ENCODE assay signal across 10 cellular contexts in the genomic region with DNA sequence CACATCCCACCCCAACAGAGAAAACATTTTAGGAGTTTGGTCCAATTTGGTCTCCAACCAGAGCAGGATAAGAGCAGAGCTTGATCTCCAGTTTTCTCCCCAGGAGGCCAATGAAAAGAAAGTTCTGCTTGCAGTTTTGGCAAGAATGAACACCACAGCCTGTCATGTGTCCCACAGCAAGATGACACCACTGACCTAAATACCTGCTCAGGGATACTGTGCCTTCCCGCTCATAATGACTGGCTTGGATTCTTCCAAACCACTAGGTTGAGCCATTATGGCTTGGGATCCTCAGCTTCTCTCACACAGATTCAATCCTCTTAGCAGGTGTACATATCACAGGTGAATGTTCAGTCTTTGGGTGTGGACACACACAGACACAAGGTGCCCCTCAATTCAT. TPM values are rescaled to one million over a fixed set of nuclear protein-coding genes. Genes with fewer than 3 reads are reported as not detected.
"Had no signal": no experiment of that assay in that cellular context is flagged by ENCODE, and none has a peak within 500 bp of the region (broad histone marks: within the 10 kb centered on the region; RNA-seq: fewer than 3 reads in every experiment).

No MANE protein-coding gene starts in this region.

- ATAC-seq: HCT116, K562 had no signal

- H3K27ac ChIP-seq: GM23248 had no signal

- DNase-seq: GM23248, GOT3, H7, HFFc6, IMR-90, KG1 had no signal

- H3K4me3 ChIP-seq: GM23248, HAP-1, K562 had no signal

- H3K4me1 ChIP-seq: HAP-1 had no signal

- H3K9me3 ChIP-seq: HAP-1 had no signal

- H3K36me3 ChIP-seq: HAP-1 had no signal

- H3K9ac ChIP-seq: GM23248 had no signal

RNA-seq across cellular contexts. Expression of gene C10orf90, which starts 53.3 kb away (rescaled TPM):
- total RNA-seq: HFFc6, HT-29, K562 had no signal
- polyA plus RNA-seq: K562 had no signal
